9 cellular contexts compared by ENCODE assay signal in genomic region chr20:35145141-35145564, GRCh38. TPM values are rescaled to one million over a fixed set of nuclear protein-coding genes. Genes with fewer than 3 reads are reported as not detected.
DNase-seq lines count a peak whose midpoint lies in the region; ATAC-seq and TF ChIP-seq lines count a peak whose summit lies in the region.
"Had no signal": no experiment of that assay in that cellular context is flagged by ENCODE, and none has a peak within 500 bp of the region (broad histone marks: within the 10 kb centered on the region; RNA-seq: fewer than 3 reads in every experiment).

No MANE protein-coding gene starts in this region.

- H3K27me3 ChIP-seq in H7 (ENCODE audit: control insufficient read depth, insufficient read depth, low read length) (no peaks in the 10 kb centered on the region), right cardiac atrium (ENCODE audit: control insufficient read depth, insufficient read depth) (no peaks in the 10 kb centered on the region), smooth muscle cell (ENCODE audit: low read depth) (no peaks in the 10 kb centered on the region)

- no peaks in the 10 kb centered on the region for H3F3A ChIP-seq in smooth muscle cell (ENCODE audit: low read depth)

- H3K4me1 ChIP-seq in right cardiac atrium (ENCODE audit: control insufficient read depth, insufficient read depth, low read length) (no peaks in the 10 kb centered on the region), smooth muscle cell (ENCODE audit: low read depth) (no peaks in the 10 kb centered on the region)

- peak; percentile 14 to 38 for ATAC-seq in right cardiac atrium
- ATAC-seq in HG02840 (IDR thresholded peaks at IDR 0.05; ENCODE audit: low FRiP score, unreplicated experiment): no peak
- no peak for ATAC-seq in HG03432 (IDR thresholded peaks at IDR 0.05; ENCODE audit: unreplicated experiment)

- TF ChIP-seq CTCF in smooth muscle cell (IDR thresholded peaks at IDR 0.05; ENCODE audit: borderline replicate concordance, insufficient read depth, poor library complexity, severe bottlenecking): peak; percentile 63

- no peak overlapping the region for H2AFZ ChIP-seq in smooth muscle cell (ENCODE audit: low read depth)

- H3K4me3 ChIP-seq in H7 (ENCODE audit: insufficient read depth, low read depth, low read length) (no peak overlapping the region), right cardiac atrium (ENCODE audit: low read length) (no peak overlapping the region), smooth muscle cell (no peak overlapping the region)
- H3K4me3 ChIP-seq: skin epidermis had no signal

- no peak overlapping the region for H3K9ac ChIP-seq in smooth muscle cell (ENCODE audit: low read depth)

- H3K79me2 ChIP-seq in smooth muscle cell (ENCODE audit: low read depth): no peaks in the 10 kb centered on the region

- peaks cover 3% of the 10 kb centered on the region for H3K36me3 ChIP-seq in H7 (replicated peaks; ENCODE audit: control insufficient read depth, insufficient read depth, low read length)
- peaks cover 4% of the 10 kb centered on the region for H3K36me3 ChIP-seq in smooth muscle cell (ENCODE audit: low read depth)

- H3K27ac ChIP-seq in right cardiac atrium (ENCODE audit: low read length): no peak overlapping the region
- no peak overlapping the region for H3K27ac ChIP-seq in smooth muscle cell (ENCODE audit: low read depth)

- no peak overlapping the region for H3K4me2 ChIP-seq in smooth muscle cell

- H3K9me3 ChIP-seq in right cardiac atrium (ENCODE audit: control insufficient read depth, low read length) (no peaks in the 10 kb centered on the region), smooth muscle cell (replicated peaks; ENCODE audit: low read depth) (no peaks in the 10 kb centered on the region)

- 47% methylated on average over 2 of the region's 2 CpGs for whole genome bisulfite sequencing in right cardiac atrium
- 86% methylated on average over 2 of the region's 2 CpGs for WGBS in smooth muscle cell (ENCODE audit: low lambda C conversion rate)

- intact Hi-C loops in right cardiac atrium (cut with DNase I): loop anchor here (2.0 to 10.0 kb wide), 3 partner anchors 60 to 64 kb away; no protein-coding TSS in a partner anchor

- H4K20me1 ChIP-seq in smooth muscle cell (ENCODE audit: low read depth): no peaks in the 10 kb centered on the region

- DNase-seq in COR-L47 (lab: John Stamatoyannopoulos, UW) (peak; percentile 56), H7 (peak; percentile 75), NCI-H524 (lab: John Stamatoyannopoulos, UW) (peak; percentile 80 to 86), amniotic stem cell (lab: John Stamatoyannopoulos, UW) (peak; percentile 22), right cardiac atrium (no peak), smooth muscle cell (lab: John Stamatoyannopoulos, UW; ENCODE audit: unreplicated experiment) (no peak)

RNA-seq across cellular contexts. Expression of gene EDEM2, which starts 2.0 kb away (rescaled TPM):
- total RNA-seq in H7 (2014; rRNA removed; shearing (Covaris generic)): 26.8 and 36.8 TPM in 2 replicates
- 10 to 100 TPM; 15.1 to 25.9 (median 15.4) TPM for total RNA-seq in right cardiac atrium
- 11.8 TPM for polyA plus RNA-seq in right cardiac atrium
- 7.8 and 11.6 TPM in 2 replicates for total RNA-seq in smooth muscle cell
- 19.4 and 22.6 TPM in 2 replicates for polyA plus RNA-seq in smooth muscle cell

RNA-seq across cellular contexts. Expression of gene PROCR, which starts 26.7 kb away (rescaled TPM):
- 64.9 and 89.6 TPM in 2 replicates for total RNA-seq in H7 (2014; rRNA removed; shearing (Covaris generic))
- 10 to 100 TPM; 12.9 to 43.7 (median 22.4) TPM for total RNA-seq in right cardiac atrium
- 28.0 TPM for polyA plus RNA-seq in right cardiac atrium
- total RNA-seq in smooth muscle cell: 5.4 and 8.3 TPM in 2 replicates
- polyA plus RNA-seq in smooth muscle cell: 4.4 and 4.8 TPM in 2 replicates

RNA-seq across cellular contexts. Expression of gene TRPC4AP, which starts 52.5 kb away (rescaled TPM):
- total RNA-seq in H7 (2014; rRNA removed; shearing (Covaris generic)): 63.8 and 65.8 TPM in 2 replicates
- total RNA-seq in right cardiac atrium (10 to 100 TPM; 34.3 to 44.6 (median 36.6) TPM), smooth muscle cell (77.3 and 83.5 TPM in 2 replicates)
- polyA plus RNA-seq in right cardiac atrium (29.1 TPM), smooth muscle cell (87.2 and 95.4 TPM in 2 replicates)

Comparison
In these comparisons a context has a peak if more than half of its experiments do, and no peak if none do; other contexts are left out.
1. DNase-seq: peak in COR-L47 (single experiment), H7 (single experiment), NCI-H524 (2 of 2) and amniotic stem cell (single experiment); none in right cardiac atrium (0 of 3) and smooth muscle cell (single experiment).
2. ATAC-seq: peak in right cardiac atrium (2 of 2); none in HG02840 (single experiment) and HG03432 (single experiment).